Comparison of ENCODE assay signal across 8 cellular contexts in genomic region chr12:62603811-62604098, GRCh38.
A peak's percentile ranks its signal among the peaks of the same experiment; 100 is the strongest.
DNase-seq lines count a peak whose midpoint lies in the region; ATAC-seq and TF ChIP-seq lines count a peak whose summit lies in the region.

No MANE protein-coding gene starts in this region.

- TF ChIP-seq CTCF in SK-N-SH (IDR thresholded peaks at IDR 0.05) (no peak), kidney epithelial cell (IDR thresholded peaks at IDR 0.05; ENCODE audit: insufficient read depth, low read length, poor library complexity, severe bottlenecking) (no peak)

- H3K9me3 ChIP-seq in SK-N-SH = no peaks in the 10 kb centered on the region

- peaks cover 14% of the 10 kb centered on the region for H3K36me3 Mint-ChIP-seq in activated naive CD8-positive, alpha-beta T cell treated with anti-CD3 and anti-CD28 coated beads, Interleukin-2, amount 50 U/mL, for 24 hours (ENCODE audit: low read depth)

- H3K9me3 Mint-ChIP-seq in activated naive CD8-positive, alpha-beta T cell treated with anti-CD3 and anti-CD28 coated beads, Interleukin-2, amount 50 U/mL, for 24 hours = no peaks in the 10 kb centered on the region

- ATAC-seq in SK-N-SH treated with all-trans-retinoic acid at 6 μM for 48 hours (no peak), HG03439 (IDR thresholded peaks at IDR 0.05; ENCODE audit: unreplicated experiment) (no peak)
- no peak for ATAC-seq in activated naive CD8-positive, alpha-beta T cell treated with anti-CD3 and anti-CD28 coated beads, Interleukin-2, amount 50 U/mL, for 24 hours

- H3K4me1 ChIP-seq in SK-N-SH (ENCODE audit: control insufficient read depth in 1 of 2, insufficient read depth in 2 of 2, low read depth in 1 of 2, low read length in 1 of 2) = no peaks in the 10 kb centered on the region; a peak in 2 of 4 replicates

- peaks cover 15% of the 10 kb centered on the region for H4K20me1 ChIP-seq in SK-N-SH (ENCODE audit: insufficient read depth)

- H3K36me3 ChIP-seq in SK-N-SH (replicated peaks in 1 of 2; ENCODE audit: control insufficient read depth in 1 of 2, insufficient read depth in 2 of 2, low read length in 1 of 2) (peaks cover 2 to 21% of the 10 kb centered on the region in 2 experiments), kidney epithelial cell (ENCODE audit: control insufficient read depth, insufficient read depth, low read length) (no peaks in the 10 kb centered on the region)

- CTCF ChIA-PET in SK-N-SH (lab: Yijun Ruan, JAX) = interaction anchor here (1.1 to 3.3 kb wide), 9 partner anchors 9 to 394 kb away, joined by 3 to 42 read pairs (median 3); no protein-coding TSS in a partner anchor

- no peak for TF ChIP-seq EP300 in SK-N-SH (IDR thresholded peaks at IDR 0.05; ENCODE audit: borderline replicate concordance in 1 of 2, low read depth in 1 of 2, low read length in 1 of 2)

- POLR2A ChIA-PET in SK-N-SH (lab: Yijun Ruan, JAX) = interaction anchor here (1.1 to 1.7 kb wide), 3 partner anchors 11 to 195 kb away, joined by 3 to 9 read pairs (median 5); no protein-coding TSS in a partner anchor

- H3K9me2 ChIP-seq in SK-N-SH = no peaks in the 10 kb centered on the region

- H3K4me3 ChIP-seq in SK-N-SH (ENCODE audit: low read depth in 2 of 2, low read length in 1 of 2) (peak overlapping the region; percentile 88 to 91), kidney epithelial cell (ENCODE audit: low read depth, low read length) (peak overlapping the region; percentile 70)

- 0% methylated on average over 14 of the region's 14 CpGs for WGBS in SK-N-SH (ENCODE audit: low lambda C conversion rate)

- peaks cover 45% of the 10 kb centered on the region for H3K4me1 Mint-ChIP-seq in activated naive CD8-positive, alpha-beta T cell treated with anti-CD3 and anti-CD28 coated beads, Interleukin-2, amount 50 U/mL, for 24 hours

- DNase-seq in SK-N-SH (no peak), kidney epithelial cell (ENCODE audit: low read depth) (no peak), substantia nigra (lab: John Stamatoyannopoulos, UW) (no peak), NCI-H1092 treated with DMSO at 0.1 percent for 48 hours (lab: John Stamatoyannopoulos, UW) (no peak), GM19240 (ENCODE audit: insufficient read length, low spot score) (no peak)
- DNase-seq in activated naive CD8-positive, alpha-beta T cell treated with anti-CD3 and anti-CD28 coated beads, Interleukin-2, amount 50 U/mL, for 24 hours = no peak

- peak overlapping the region; percentile 98 to 100 for H3K27ac ChIP-seq in SK-N-SH (ENCODE audit: low read depth in 2 of 2, low read length in 1 of 2)
- peak overlapping the region; percentile 98 for H3K27ac ChIP-seq in substantia nigra (ENCODE audit: low read depth, low read length, poor library complexity, severe bottlenecking)

- peak overlapping the region; percentile 47; the same call in 1 of the 2 replicates for H2AFZ ChIP-seq in SK-N-SH (ENCODE audit: low read depth)

- no peaks in the 10 kb centered on the region for H3K27me3 Mint-ChIP-seq in activated naive CD8-positive, alpha-beta T cell treated with anti-CD3 and anti-CD28 coated beads, Interleukin-2, amount 50 U/mL, for 24 hours

- H3K27me3 ChIP-seq in SK-N-SH (ENCODE audit: insufficient read depth) (no peaks in the 10 kb centered on the region), kidney epithelial cell (ENCODE audit: control insufficient read depth, insufficient read depth, low read length) (no peaks in the 10 kb centered on the region)

- peak overlapping the region; percentile 99 for H3K9ac ChIP-seq in SK-N-SH

- peaks cover 7% of the 10 kb centered on the region for H3F3A ChIP-seq in SK-N-SH (replicated peaks; ENCODE audit: insufficient read depth)

- H3K27ac Mint-ChIP-seq in activated naive CD8-positive, alpha-beta T cell treated with anti-CD3 and anti-CD28 coated beads, Interleukin-2, amount 50 U/mL, for 24 hours = peak overlapping the region; percentile 95

- peak overlapping the region; percentile 80 for H3K4me2 ChIP-seq in SK-N-SH

- no peak for TF ChIP-seq RAD21 in SK-N-SH (IDR thresholded peaks at IDR 0.05; ENCODE audit: low read length)

- H3K79me2 ChIP-seq in SK-N-SH (ENCODE audit: insufficient read depth) = peaks cover 60% of the 10 kb centered on the region

- H3K4me3 Mint-ChIP-seq in activated naive CD8-positive, alpha-beta T cell treated with anti-CD3 and anti-CD28 coated beads, Interleukin-2, amount 50 U/mL, for 24 hours = peak overlapping the region; percentile 93

TF ChIP-seq in SK-N-SH, 30 proteins besides CTCF, POLR2A, EP300 and RAD21:
- TF ChIP-seq JUND (IDR thresholded peaks at IDR 0.05) (no peak), FOXM1 (IDR thresholded peaks at IDR 0.05; ENCODE audit: low read depth) (0 out of 2 replicates have a peak, but pooled peaks have one; percentile 29)

TF ChIP-seq in SK-N-SH treated with all-trans-retinoic acid at 6 μM for 48 hours, 23 proteins besides CTCF, POLR2A, EP300 and RAD21:
- TF ChIP-seq SNAI2 (CRISPR knock-in tag; IDR thresholded peaks at IDR 0.05) (no peak), OSR1 (CRISPR knock-in tag; IDR thresholded peaks at IDR 0.05) (no peak), ZFP30 (CRISPR knock-in tag; IDR thresholded peaks at IDR 0.05) (no peak)
- TF ChIP-seq, protein P1, sequence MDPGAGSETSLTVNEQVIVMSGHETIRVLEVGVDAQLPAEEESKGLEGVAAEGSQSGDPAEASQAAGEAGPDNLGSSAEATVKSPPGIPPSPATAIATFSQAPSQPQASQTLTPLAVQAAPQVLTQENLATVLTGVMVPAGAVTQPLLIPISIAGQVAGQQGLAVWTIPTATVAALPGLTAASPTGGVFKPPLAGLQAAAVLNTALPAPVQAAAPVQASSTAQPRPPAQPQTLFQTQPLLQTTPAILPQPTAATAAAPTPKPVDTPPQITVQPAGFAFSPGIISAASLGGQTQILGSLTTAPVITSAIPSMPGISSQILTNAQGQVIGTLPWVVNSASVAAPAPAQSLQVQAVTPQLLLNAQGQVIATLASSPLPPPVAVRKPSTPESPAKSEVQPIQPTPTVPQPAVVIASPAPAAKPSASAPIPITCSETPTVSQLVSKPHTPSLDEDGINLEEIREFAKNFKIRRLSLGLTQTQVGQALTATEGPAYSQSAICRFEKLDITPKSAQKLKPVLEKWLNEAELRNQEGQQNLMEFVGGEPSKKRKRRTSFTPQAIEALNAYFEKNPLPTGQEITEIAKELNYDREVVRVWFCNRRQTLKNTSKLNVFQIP (CRISPR knock-in tag; IDR thresholded peaks at IDR 0.05; ENCODE audit: borderline replicate concordance, low read depth) = no peak
- TF ChIP-seq, protein P2, sequence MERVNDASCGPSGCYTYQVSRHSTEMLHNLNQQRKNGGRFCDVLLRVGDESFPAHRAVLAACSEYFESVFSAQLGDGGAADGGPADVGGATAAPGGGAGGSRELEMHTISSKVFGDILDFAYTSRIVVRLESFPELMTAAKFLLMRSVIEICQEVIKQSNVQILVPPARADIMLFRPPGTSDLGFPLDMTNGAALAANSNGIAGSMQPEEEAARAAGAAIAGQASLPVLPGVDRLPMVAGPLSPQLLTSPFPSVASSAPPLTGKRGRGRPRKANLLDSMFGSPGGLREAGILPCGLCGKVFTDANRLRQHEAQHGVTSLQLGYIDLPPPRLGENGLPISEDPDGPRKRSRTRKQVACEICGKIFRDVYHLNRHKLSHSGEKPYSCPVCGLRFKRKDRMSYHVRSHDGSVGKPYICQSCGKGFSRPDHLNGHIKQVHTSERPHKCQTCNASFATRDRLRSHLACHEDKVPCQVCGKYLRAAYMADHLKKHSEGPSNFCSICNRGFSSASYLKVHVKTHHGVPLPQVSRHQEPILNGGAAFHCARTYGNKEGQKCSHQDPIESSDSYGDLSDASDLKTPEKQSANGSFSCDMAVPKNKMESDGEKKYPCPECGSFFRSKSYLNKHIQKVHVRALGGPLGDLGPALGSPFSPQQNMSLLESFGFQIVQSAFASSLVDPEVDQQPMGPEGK (CRISPR knock-in tag; IDR thresholded peaks at IDR 0.05; ENCODE audit: borderline replicate concordance) = no peak
